Comparison of ENCODE assay signal across 20 cellular contexts in genomic region chr9:121709798-121710197, GRCh38. TPM values are rescaled to one million over a fixed set of nuclear protein-coding genes. Genes with fewer than 3 reads are reported as not detected.
A peak's percentile ranks its signal among the peaks of the same experiment; 100 is the strongest.
DNase-seq lines count a peak whose midpoint lies in the region; ATAC-seq and TF ChIP-seq lines count a peak whose summit lies in the region.
"Had no signal": no experiment of that assay in that cellular context is flagged by ENCODE, and none has a peak within 500 bp of the region (broad histone marks: within the 10 kb centered on the region; RNA-seq: fewer than 3 reads in every experiment).

No MANE protein-coding gene starts in this region.

- H3K4me3 ChIP-seq in breast epithelium (no peak overlapping the region), mammary epithelial cell (replicated peaks in 1 of 3; ENCODE audit: insufficient read depth in 1 of 3, low read depth in 2 of 3, low read length in 3 of 3) (no peak overlapping the region), left ventricle myocardium inferior (no peak overlapping the region), thyroid gland (replicated peaks in 1 of 3) (no peak overlapping the region)
- H3K4me3 ChIP-seq: pancreas, smooth muscle cell had no signal

- dilution Hi-C loops in mammary epithelial cell (cut with HindIII; ENCODE audit: low sequenced_read_pairs): no loop called here

- H3K4me2 ChIP-seq in mammary epithelial cell (ENCODE audit: insufficient read depth, low read depth, low read length): no peak overlapping the region
- H3K4me2 ChIP-seq: smooth muscle cell had no signal

- TF ChIP-seq POLR2A in breast epithelium (IDR thresholded peaks at IDR 0.05): no peak
- no peak for TF ChIP-seq POLR2A in thyroid gland (IDR thresholded peaks at IDR 0.05)

- in situ Hi-C loops in mammary epithelial cell (cut with MboI; ENCODE audit: low sequenced_read_pairs in 2 of 2): no loop called here

- peak overlapping the region; percentile 1 to 49 for H3K27ac ChIP-seq in breast epithelium
- H3K27ac ChIP-seq in mammary epithelial cell (ENCODE audit: insufficient read depth, low read depth, low read length): no peak overlapping the region
- H3K27ac ChIP-seq in left ventricle myocardium inferior (replicated peaks): peak overlapping the region; percentile 53
- no peak overlapping the region for H3K27ac ChIP-seq in thyroid gland
- H3K27ac ChIP-seq: C4-2B, pancreas had no signal

- H3K9me3 ChIP-seq in breast epithelium (no peaks in the 10 kb centered on the region), mammary epithelial cell (replicated peaks; ENCODE audit: insufficient read depth, low read length) (no peaks in the 10 kb centered on the region), left ventricle myocardium inferior (replicated peaks) (no peaks in the 10 kb centered on the region), thyroid gland (no peaks in the 10 kb centered on the region)
- H3K9me3 ChIP-seq: pancreas had no signal

- 60% methylated on average over 4 of the region's 4 CpGs for WGBS in mammary epithelial cell (ENCODE audit: low coverage, missing lambda C conversion rate)
- WGBS in thyroid gland, 2 donors: 60 to 61% methylated on average over 4 of the region's 4 CpGs

- H4K20me1 ChIP-seq in mammary epithelial cell (ENCODE audit: insufficient read depth, low read length): no peaks in the 10 kb centered on the region

- intact Hi-C loops in breast epithelium (cut with DNase I; ENCODE audit: low total_unique reads) (no loop called here), mammary epithelial cell (cut with micrococcal nuclease) (no loop called here), left ventricle myocardium inferior (cut with micrococcal nuclease) (no loop called here), thyroid gland (cut with DNase I) (no loop called here)

- H3K36me3 ChIP-seq in breast epithelium (no peaks in the 10 kb centered on the region), mammary epithelial cell (ENCODE audit: insufficient read depth, low read length) (no peaks in the 10 kb centered on the region), left ventricle myocardium inferior (no peaks in the 10 kb centered on the region), thyroid gland (no peaks in the 10 kb centered on the region)
- H3K36me3 ChIP-seq: pancreas had no signal

- no peak for ATAC-seq in HG03159 (IDR thresholded peaks at IDR 0.05; ENCODE audit: unreplicated experiment)

- H3K27me3 ChIP-seq in breast epithelium (no peaks in the 10 kb centered on the region), mammary epithelial cell (ENCODE audit: insufficient read depth, low read length) (no peaks in the 10 kb centered on the region), left ventricle myocardium inferior (ENCODE audit: low read depth) (no peaks in the 10 kb centered on the region), thyroid gland (no peaks in the 10 kb centered on the region)
- H3K27me3 ChIP-seq: pancreas had no signal

- H3K9ac ChIP-seq in mammary epithelial cell (ENCODE audit: insufficient read depth, low read length): no peak overlapping the region

- no TSS peak for BruUV-seq in mammary epithelial cell (replicated peaks; lab: Mats Ljungman, UMichigan)

- TF ChIP-seq CTCF in breast epithelium (IDR thresholded peaks at IDR 0.05) (no peak), mammary epithelial cell (conservative IDR thresholded peaks at IDR 0.05 in 1 of 2, IDR thresholded peaks at IDR 0.05 in 1 of 2; ENCODE audit: extremely low read depth in 1 of 2, insufficient read depth in 1 of 2, low read depth in 1 of 2, low read length in 2 of 2) (no peak), left ventricle myocardium inferior (IDR thresholded peaks at IDR 0.05; ENCODE audit: borderline replicate concordance) (no peak), thyroid gland (IDR thresholded peaks at IDR 0.05) (no peak)

- H2AFZ ChIP-seq in mammary epithelial cell (ENCODE audit: low read depth, low read length): no peak overlapping the region

- peaks cover 100% of the 10 kb centered on the region for H3K79me2 ChIP-seq in mammary epithelial cell (ENCODE audit: insufficient read depth, low read length)

- DNase-seq in breast epithelium (ENCODE audit: low spot score in 2 of 2): no peak
- DNase-seq in mammary epithelial cell: no peak
- DNase-seq in NCI-H446 (lab: John Stamatoyannopoulos, UW): peak; percentile 20 to 59
- DNase-seq in left ventricle myocardium inferior: no peak
- DNase-seq in thyroid gland: peak; percentile 46 to 50
- no peak for DNase-seq in activated naive CD4-positive, alpha-beta T cell treated with anti-CD3 and anti-CD28 coated beads, Interleukin-2, amount 50 U/mL, for 16 hours
- no peak for DNase-seq in SHP77 treated with DMSO at 0.1 percent for 48 hours (lab: John Stamatoyannopoulos, UW)
- DNase-seq: activated CD4-positive, alpha-beta T cell treated with anti-CD3 and anti-CD28 coated beads, Interleukin-2, amount 10 ng/mL, durations not matched to agents 7 days and 5 days; activated gamma-delta T cell; effector CD8-positive, alpha-beta T cell; GF-D8; Kasumi-1; naive B cell; NCI-H1436; NCI-H510A treated with DMSO at 0.1 percent for 48 hours; stimulated activated CD4-positive, alpha-beta T cell treated with anti-CD3 and anti-CD28 coated beads, Interleukin-4, amount 100 ng/mL, for 4 hours had no signal

- H3K4me1 ChIP-seq in breast epithelium (peaks cover 0 to 6% of the 10 kb centered on the region in 2 donors), mammary epithelial cell (ENCODE audit: insufficient read depth, low read length) (peaks cover 43% of the 10 kb centered on the region), left ventricle myocardium inferior (peaks cover 99% of the 10 kb centered on the region), thyroid gland (peaks cover 0 to 16% of the 10 kb centered on the region in 2 donors)
- H3K4me1 ChIP-seq: pancreas had no signal

- CTCF ChIA-PET in mammary epithelial cell (lab: Charles Lee; ENCODE audit: low non-redundant PET): interaction anchor here (0.7 kb wide), 1 partner anchor 246 kb away, joined by 3 read pairs; no protein-coding TSS in a partner anchor

RNA-seq across cellular contexts. Expression of gene DAB2IP, which starts 58.4 kb away (rescaled TPM):
- total RNA-seq in breast epithelium: 10 to 100 TPM; 16.0 to 56.0 (median 55.8) TPM
- 100 to 1,000 TPM in 1 of 2 donors, 10 to 100 TPM in 1; 78.4 to 103 TPM for total RNA-seq in mammary epithelial cell
- polyA plus RNA-seq in mammary epithelial cell: 60.0 TPM
- polyA minus RNA-seq in mammary epithelial cell: 122 TPM
- total RNA-seq in left ventricle myocardium inferior: 50.7 TPM
- 10 to 100 TPM; 26.0 to 48.5 (median 38.2) TPM for total RNA-seq in thyroid gland
- total RNA-seq: activated CD4-positive, alpha-beta T cell treated with anti-CD3 and anti-CD28 coated beads, Interleukin-2, amount 10 ng/mL, durations not matched to agents 7 days and 5 days had no signal

Comparison
In these comparisons a context has a peak if more than half of its experiments do, and no peak if none do; other contexts are left out.
1. H3K27ac ChIP-seq: peak in breast epithelium (2 of 2) and left ventricle myocardium inferior (single experiment); none in mammary epithelial cell (single experiment) and thyroid gland (0 of 3).
2. DNase-seq: peak in NCI-H446 (2 of 2) and thyroid gland (2 of 2); none in breast epithelium (0 of 2), mammary epithelial cell (single experiment), left ventricle myocardium inferior (single experiment), activated naive CD4-positive, alpha-beta T cell treated with anti-CD3 and anti-CD28 coated beads, Interleukin-2, amount 50 U/mL, for 16 hours (single experiment) and SHP77 treated with DMSO at 0.1 percent for 48 hours (single experiment).